ENCODE assay signal across 31 cellular contexts in genomic region chr3:29493109-29493508, GRCh38.
"Had no signal": no experiment of that assay in that cellular context is flagged by ENCODE, and none has a peak within 500 bp of the region (broad histone marks: within the 10 kb centered on the region; RNA-seq: fewer than 3 reads in every experiment).

No MANE protein-coding gene starts in this region.

- DNase-seq: activated CD4-positive, alpha-beta memory T cell treated with anti-CD3 and anti-CD28 coated beads, Interleukin-2, amount 10 ng/mL, durations not matched to agents 7 days and 5 days; activated CD4-positive, alpha-beta T cell treated with anti-CD3 and anti-CD28 coated beads for 36 hours; activated CD4-positive, alpha-beta T cell treated with anti-CD3 and anti-CD28 coated beads, Interleukin-2, amount 50 U/mL, for 1 hour; activated gamma-delta T cell; activated naive CD4-positive, alpha-beta T cell treated with anti-CD3 and anti-CD28 coated beads for 36 hours; activated T-cell treated with anti-CD3 and anti-CD28 coated beads for 4 hours; activated T-cell treated with anti-CD3 and anti-CD28 coated beads, Interleukin-2, amount 50 U/mL, for 48 hours; amygdala; MG63; MV-4-11; NCI-H1092 treated with DMSO at 0.1 percent for 48 hours; NCI-H1417 treated with DMSO at 0.1 percent for 48 hours; NCI-H1694; NCI-H2029; NCI-H2107; NCI-H2171 treated with DMSO at 0.1 percent for 48 hours; NCI-H345; NCI-H510A; NCI-H69; NK-92 treated with Interleukin-12 subunit alpha and Interleukin-12 subunit beta, amount 100 ng/mL, for 24 hours; OCI-M1; Peyer's patch; Right ventricle myocardium superior; SJCRH30; T-cell; T-helper 2 cell; T1000; WERI-Rb-1 had no signal

- H3K4me3 ChIP-seq: MG63, Peyer's patch, SJCRH30 had no signal

- ATAC-seq: activated CD4-positive, alpha-beta T cell treated with anti-CD3 and anti-CD28 coated beads for 36 hours; activated T-helper 17 cell treated with anti-CD3 and anti-CD28 coated beads, Interleukin-2, amount 50 U/mL, for 72 hours; T-cell had no signal

- H3K27ac ChIP-seq: KMS-11, Peyer's patch, RWPE1, SJCRH30, WERI-Rb-1 had no signal

- H3K36me3 ChIP-seq: MG63, Peyer's patch, SJCRH30, WERI-Rb-1 had no signal

- H3K9ac ChIP-seq: KMS-11 had no signal

- H3K9me3 ChIP-seq: MG63, Peyer's patch, SJCRH30 had no signal

- H3K27me3 ChIP-seq: MG63, Peyer's patch, SJCRH30 had no signal

- H3K4me2 ChIP-seq: KMS-11 had no signal

- H3K4me1 ChIP-seq: Peyer's patch, SJCRH30 had no signal
